Comparison of ENCODE assay signal across 29 cellular contexts in genomic region chr14:74409441-74409840, GRCh38. TPM values are rescaled to one million over a fixed set of nuclear protein-coding genes. Genes with fewer than 3 reads are reported as not detected.
"Had no signal": no experiment of that assay in that cellular context is flagged by ENCODE, and none has a peak within 500 bp of the region (broad histone marks: within the 10 kb centered on the region; RNA-seq: fewer than 3 reads in every experiment).

No MANE protein-coding gene starts in this region.

- H3K9me3 Mint-ChIP-seq: natural killer cell treated with Interleukin-12 subunit alpha and Interleukin-12 subunit beta and Interleukin-15 and Interleukin-18, amount 100 ng/mL, for 72 hours; stimulated activated effector memory CD8-positive, alpha-beta T cell treated with anti-CD3 and anti-CD28 coated beads, Interleukin-12 subunit alpha, Interleukin-12 subunit beta, amount 100 ng/mL, for 72 hours; stimulated activated naive CD8-positive, alpha-beta T cell treated with anti-CD3 and anti-CD28 coated beads, Interleukin-15, amount 100 ng/mL, for 72 hours had no signal

- H3K27ac ChIP-seq: left lung, pancreas, prostate gland, spleen, tibial nerve, upper lobe of left lung, vagina had no signal

- ATAC-seq: left colon; left lung; mucosa of descending colon; naive thymus-derived CD4-positive, alpha-beta T cell; pancreas; right cardiac atrium; sciatic nerve; stimulated activated effector memory CD8-positive, alpha-beta T cell treated with anti-CD3 and anti-CD28 coated beads, Interleukin-12 subunit alpha, Interleukin-12 subunit beta, amount 100 ng/mL, for 72 hours; stimulated activated naive CD8-positive, alpha-beta T cell treated with anti-CD3 and anti-CD28 coated beads, Interleukin-15, amount 100 ng/mL, for 72 hours had no signal

- H3K36me3 Mint-ChIP-seq: naive thymus-derived CD4-positive, alpha-beta T cell; natural killer cell treated with Interleukin-12 subunit alpha and Interleukin-12 subunit beta and Interleukin-15 and Interleukin-18, amount 100 ng/mL, for 72 hours; stimulated activated effector memory CD8-positive, alpha-beta T cell treated with anti-CD3 and anti-CD28 coated beads, Interleukin-12 subunit alpha, Interleukin-12 subunit beta, amount 100 ng/mL, for 72 hours had no signal

- H3K4me3 Mint-ChIP-seq: naive thymus-derived CD4-positive, alpha-beta T cell; natural killer cell treated with Interleukin-12 subunit alpha and Interleukin-12 subunit beta and Interleukin-15 and Interleukin-18, amount 100 ng/mL, for 72 hours; stimulated activated effector memory CD8-positive, alpha-beta T cell treated with anti-CD3 and anti-CD28 coated beads, Interleukin-12 subunit alpha, Interleukin-12 subunit beta, amount 100 ng/mL, for 72 hours; stimulated activated naive CD8-positive, alpha-beta T cell treated with anti-CD3 and anti-CD28 coated beads, Interleukin-15, amount 100 ng/mL, for 72 hours had no signal

- H3K9me3 ChIP-seq: left lung, mucosa of descending colon, pancreas, prostate gland, spleen, tibial nerve, upper lobe of left lung, vagina had no signal

- H3K27ac Mint-ChIP-seq: naive thymus-derived CD4-positive, alpha-beta T cell; natural killer cell treated with Interleukin-12 subunit alpha and Interleukin-12 subunit beta and Interleukin-15 and Interleukin-18, amount 100 ng/mL, for 72 hours; stimulated activated effector memory CD8-positive, alpha-beta T cell treated with anti-CD3 and anti-CD28 coated beads, Interleukin-12 subunit alpha, Interleukin-12 subunit beta, amount 100 ng/mL, for 72 hours; stimulated activated naive CD8-positive, alpha-beta T cell treated with anti-CD3 and anti-CD28 coated beads, Interleukin-15, amount 100 ng/mL, for 72 hours had no signal

- H3K4me1 Mint-ChIP-seq: stimulated activated effector memory CD8-positive, alpha-beta T cell treated with anti-CD3 and anti-CD28 coated beads, Interleukin-12 subunit alpha, Interleukin-12 subunit beta, amount 100 ng/mL, for 72 hours; stimulated activated naive CD8-positive, alpha-beta T cell treated with anti-CD3 and anti-CD28 coated beads, Interleukin-15, amount 100 ng/mL, for 72 hours had no signal

- DNase-seq: hippocampal formation; left colon; left lung; mesendoderm; midbrain; mucosa of descending colon; naive thymus-derived CD4-positive, alpha-beta T cell; nucleus accumbens; pancreas; retina; right cardiac atrium; small intestine; spleen; stimulated activated CD4-positive, alpha-beta T cell treated with anti-CD3 and anti-CD28 coated beads, Interleukin-4, amount 100 ng/mL, for 24 hours; stimulated activated naive CD4-positive, alpha-beta T cell treated with Interleukin-2 at 50 U/mL for 16 hours; stimulated activated naive CD8-positive, alpha-beta T cell treated with anti-CD3 and anti-CD28 coated beads, Interleukin-15, amount 100 ng/mL, for 72 hours; substantia nigra; upper lobe of left lung had no signal

- H3K36me3 ChIP-seq: left lung, pancreas, prostate gland, spleen, tibial nerve, upper lobe of left lung, vagina had no signal

- H3K4me1 ChIP-seq: left lung, pancreas, prostate gland, tibial nerve, upper lobe of left lung, vagina had no signal

- H3K4me3 ChIP-seq: left lung, lung, mucosa of descending colon, pancreas, prostate gland, spleen, tibial nerve, upper lobe of left lung, vagina had no signal

- H3K27me3 ChIP-seq: left lung, pancreas, upper lobe of left lung, vagina had no signal

RNA-seq across cellular contexts. Expression of gene SYNDIG1L, which starts 16.6 kb away (rescaled TPM):
- total RNA-seq: left colon; natural killer cell treated with Interleukin-12 subunit alpha and Interleukin-12 subunit beta and Interleukin-15 and Interleukin-18, amount 100 ng/mL, for 72 hours; osteoblast; tibial nerve; urinary bladder; vagina had no signal
- polyA plus RNA-seq: keratinocyte; liver; naive thymus-derived CD4-positive, alpha-beta T cell had no signal
